Comparison of ENCODE assay signal across 20 cellular contexts in the genomic region with DNA sequence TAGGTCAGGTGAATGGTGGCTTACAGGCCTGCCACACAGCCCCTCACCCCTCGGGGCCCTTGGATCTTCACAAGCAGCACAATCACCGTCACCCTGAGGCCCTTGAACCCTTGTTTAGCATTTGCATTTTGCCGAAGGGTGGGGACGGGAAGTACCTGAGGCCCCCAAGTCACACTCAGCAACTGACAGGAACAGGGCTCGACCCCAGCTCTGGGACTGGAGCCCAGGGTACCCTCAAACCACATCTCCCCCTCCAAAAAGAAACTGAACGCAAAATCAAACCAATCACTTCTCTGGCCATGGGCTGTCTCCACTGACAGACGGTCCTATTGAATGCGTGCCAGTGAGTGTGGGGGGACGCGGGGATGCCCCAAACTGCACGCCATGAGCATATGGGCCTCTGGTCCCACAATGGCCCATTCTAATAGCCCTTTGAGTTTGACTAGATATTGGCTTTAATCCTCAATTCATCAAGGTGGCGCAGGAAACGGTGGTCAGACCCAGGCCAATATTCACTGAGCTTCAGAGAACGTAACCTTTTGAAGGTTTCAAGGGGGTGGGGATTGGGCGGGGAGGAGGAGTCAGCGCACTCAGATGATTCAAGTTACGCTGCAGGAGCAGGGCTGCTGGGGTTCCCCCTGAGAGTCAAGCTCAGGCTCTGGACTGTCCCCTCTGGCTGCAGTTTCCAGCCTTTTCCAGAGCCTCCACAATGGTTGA.
"Had no signal": no experiment of that assay in that cellular context is flagged by ENCODE, and none has a peak within 500 bp of the region (broad histone marks: within the 10 kb centered on the region; RNA-seq: fewer than 3 reads in every experiment).

No MANE protein-coding gene starts in this region.

- H3K4me3 Mint-ChIP-seq: activated naive CD8-positive, alpha-beta T cell had no signal

- DNase-seq: activated CD4-positive, alpha-beta T cell treated with anti-CD3 and anti-CD28 coated beads for 1 hour; activated CD4-positive, alpha-beta T cell treated with anti-CD3 and anti-CD28 coated beads, Interleukin-2, amount 50 U/mL, for 4 hours; activated gamma-delta T cell treated with Interleukin-2 at 50 U/mL for 16 hours; activated T-cell treated with anti-CD3 and anti-CD28 coated beads, Interleukin-2, amount 50 U/mL, for 48 hours; amniotic stem cell; body of pancreas; central memory CD4-positive, alpha-beta T cell; colonic mucosa; effector CD8-positive, alpha-beta T cell; foreskin fibroblast; hippocampal formation; left ventricle myocardium superior; mesenchymal stem cell; stimulated activated CD4-positive, alpha-beta T cell treated with anti-CD3 and anti-CD28 coated beads, Interleukin-15, amount 100 ng/mL, for 24 hours; stimulated activated CD4-positive, alpha-beta T cell treated with anti-CD3 and anti-CD28 coated beads, Interleukin-4, amount 100 ng/mL, for 1 hour; stimulated activated naive CD4-positive, alpha-beta T cell; trophoblast cell had no signal

- H3K27me3 Mint-ChIP-seq: activated naive CD8-positive, alpha-beta T cell had no signal

- H3K4me1 ChIP-seq: body of pancreas, colonic mucosa, pancreas had no signal

- H3K36me3 ChIP-seq: colonic mucosa, pancreas had no signal

- H3K27ac Mint-ChIP-seq: activated naive CD8-positive, alpha-beta T cell had no signal

- H3K9me3 ChIP-seq: body of pancreas, colonic mucosa, pancreas had no signal

- H3K27me3 ChIP-seq: body of pancreas, colonic mucosa, pancreas had no signal

- H3K4me3 ChIP-seq: body of pancreas, colonic mucosa, pancreas, skin epidermis had no signal

- H3K27ac ChIP-seq: body of pancreas, colonic mucosa, pancreas, skin epidermis had no signal

- H3K36me3 Mint-ChIP-seq: activated naive CD8-positive, alpha-beta T cell had no signal
